Comparison of ENCODE assay signal across 16 cellular contexts in the genomic region with DNA sequence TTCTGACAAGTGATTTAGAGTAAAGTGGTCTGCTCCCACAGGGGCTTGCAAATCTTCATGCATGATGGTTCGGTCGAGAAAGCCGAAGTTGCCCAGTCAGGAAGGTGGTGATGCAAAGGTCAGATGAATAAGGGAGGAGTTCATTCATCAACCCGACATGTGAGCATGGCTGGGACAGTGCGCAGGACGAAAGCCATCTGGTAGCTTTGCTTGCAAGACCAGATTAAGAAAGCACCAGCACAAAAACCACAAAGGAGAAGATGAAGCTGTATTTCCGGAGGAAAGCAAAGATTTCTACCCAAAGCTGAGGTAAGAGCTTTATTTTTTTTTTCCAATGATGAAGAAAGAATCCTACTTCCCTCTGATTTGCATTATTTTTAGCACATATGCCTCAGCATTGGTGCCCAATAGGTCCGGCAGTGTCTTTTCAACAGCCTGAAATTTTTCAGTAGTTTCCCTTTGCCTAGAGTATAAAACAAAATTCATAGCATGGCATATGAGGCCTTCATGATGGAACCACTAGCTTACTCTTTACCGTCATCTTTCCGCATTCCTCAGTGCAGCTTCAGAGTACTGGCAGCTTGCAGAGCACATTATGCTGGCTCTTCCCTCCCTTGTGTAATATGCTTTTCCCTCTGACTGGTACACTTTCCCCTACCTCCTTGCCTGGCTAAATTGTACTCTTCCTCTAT.
DNase-seq lines count a peak whose midpoint lies in the region; ATAC-seq, FAIRE-seq and TF ChIP-seq lines count a peak whose summit lies in the region.
"Had no signal": no experiment of that assay in that cellular context is flagged by ENCODE, and none has a peak within 500 bp of the region (broad histone marks: within the 10 kb centered on the region; RNA-seq: fewer than 3 reads in every experiment).

No MANE protein-coding gene starts in this region.

- no peak overlapping the region for H3K4me3 Mint-ChIP-seq in activated T-helper 17 cell treated with anti-CD3 and anti-CD28 coated beads, Interleukin-2, amount 50 U/mL, for 72 hours
- H3K4me3 Mint-ChIP-seq: B cell; T-helper 1 cell treated with Interleukin-12 subunit alpha and Interleukin-12 subunit beta and Interleukin-4 antibody, amounts not matched to agents 30 μg/mL and 1 μg/mL, for 36 hours had no signal

- no peak for FAIRE-seq in GM19239 (lab: Jason Lieb, UNC)

- H3K9me3 ChIP-seq in left ventricle myocardium inferior (replicated peaks) (no peaks in the 10 kb centered on the region), skeletal muscle tissue (ENCODE audit: control insufficient read depth in 3 of 3, low read length in 3 of 3) (no peaks in the 10 kb centered on the region)
- H3K9me3 ChIP-seq: thyroid gland had no signal

- H3K4me1 Mint-ChIP-seq in activated T-helper 17 cell treated with anti-CD3 and anti-CD28 coated beads, Interleukin-2, amount 50 U/mL, for 72 hours = no peaks in the 10 kb centered on the region

- no peak overlapping the region for H3K4me3 ChIP-seq in Jurkat, Clone E6-1 (ENCODE audit: low read length)
- H3K4me3 ChIP-seq in left ventricle myocardium inferior (no peak overlapping the region), skeletal muscle tissue (ENCODE audit: low read length in 3 of 3) (no peak overlapping the region)
- H3K4me3 ChIP-seq: thyroid gland had no signal

- ATAC-seq in activated T-helper 17 cell treated with anti-CD3 and anti-CD28 coated beads, Interleukin-2, amount 50 U/mL, for 72 hours (replicated peaks) = no peak
- ATAC-seq: PC-3 had no signal

- H3K9me3 Mint-ChIP-seq in activated T-helper 17 cell treated with anti-CD3 and anti-CD28 coated beads, Interleukin-2, amount 50 U/mL, for 72 hours = peaks cover 6% of the 10 kb centered on the region

- TF ChIP-seq CTCF in left ventricle myocardium inferior (IDR thresholded peaks at IDR 0.05; ENCODE audit: borderline replicate concordance) = no peak

- peaks cover 24% of the 10 kb centered on the region for H3K27me3 Mint-ChIP-seq in activated T-helper 17 cell treated with anti-CD3 and anti-CD28 coated beads, Interleukin-2, amount 50 U/mL, for 72 hours

- H3K36me3 Mint-ChIP-seq in activated T-helper 17 cell treated with anti-CD3 and anti-CD28 coated beads, Interleukin-2, amount 50 U/mL, for 72 hours (ENCODE audit: low read depth) = no peaks in the 10 kb centered on the region

- intact Hi-C loops in left ventricle myocardium inferior (cut with micrococcal nuclease) = no loop called here

- no peak overlapping the region for H3K27ac Mint-ChIP-seq in activated T-helper 17 cell treated with anti-CD3 and anti-CD28 coated beads, Interleukin-2, amount 50 U/mL, for 72 hours
- H3K27ac Mint-ChIP-seq: B cell; T-helper 1 cell treated with Interleukin-12 subunit alpha and Interleukin-12 subunit beta and Interleukin-4 antibody, amounts not matched to agents 30 μg/mL and 1 μg/mL, for 36 hours had no signal

- H3K4me1 ChIP-seq in left ventricle myocardium inferior (peaks cover 29% of the 10 kb centered on the region), skeletal muscle tissue (ENCODE audit: control insufficient read depth in 3 of 3, insufficient read depth in 3 of 3, low read length in 3 of 3) (peaks cover 18 to 23% (median 19%) of the 10 kb centered on the region in 3 donors)

- no peaks in the 10 kb centered on the region for H3K27me3 ChIP-seq in left ventricle myocardium inferior (ENCODE audit: low read depth)
- peaks cover 0 to 2% (median 0%) of the 10 kb centered on the region in 3 donors for H3K27me3 ChIP-seq in skeletal muscle tissue (ENCODE audit: control insufficient read depth in 3 of 3, insufficient read depth in 3 of 3, low read length in 3 of 3)
- H3K27me3 ChIP-seq: thyroid gland had no signal

- peak; percentile 31 for DNase-seq in Jurkat, Clone E6-1 (ENCODE audit: low read depth, low spot score)
- peak; percentile 95 for DNase-seq in SKM-1 (lab: John Stamatoyannopoulos, UW; ENCODE audit: unreplicated experiment)
- peak; percentile 54 for DNase-seq in left ventricle myocardium inferior
- DNase-seq in GM19239 (ENCODE audit: insufficient read length, low spot score) = no peak
- DNase-seq in stimulated activated naive CD4-positive, alpha-beta T cell treated with Interleukin-2 at 50 U/mL for 16 hours (lab: John Stamatoyannopoulos, UW) = no peak
- no peak for DNase-seq in NCI-H1694 treated with DMSO at 0.1 percent for 48 hours (lab: John Stamatoyannopoulos, UW)
- DNase-seq: activated CD4-positive, alpha-beta T cell treated with anti-CD3 and anti-CD28 coated beads, Interleukin-2, amount 50 U/mL, for 1 hour; DMS79 treated with DMSO at 0.1 percent for 48 hours; NCI-H2227 treated with DMSO at 0.1 percent for 48 hours; PC-3; stimulated activated CD4-positive, alpha-beta T cell treated with anti-CD3 and anti-CD28 coated beads, Interleukin-15, amount 100 ng/mL, for 24 hours; thyroid gland had no signal

- no peaks in the 10 kb centered on the region for H3K36me3 ChIP-seq in left ventricle myocardium inferior
- no peaks in the 10 kb centered on the region for H3K36me3 ChIP-seq in skeletal muscle tissue (ENCODE audit: control insufficient read depth in 3 of 3, insufficient read depth in 3 of 3, low read length in 3 of 3)
- H3K36me3 ChIP-seq: thyroid gland had no signal

- H3K27ac ChIP-seq in left ventricle myocardium inferior (replicated peaks) = peak overlapping the region; percentile 43
- peak overlapping the region; percentile 21 for H3K27ac ChIP-seq in skeletal muscle tissue (ENCODE audit: low read depth, low read length)
- H3K27ac ChIP-seq: thyroid gland had no signal

- H3K9ac ChIP-seq in skeletal muscle tissue (ENCODE audit: low read depth in 1 of 3, low read length in 3 of 3) = no peak overlapping the region

Comparison
In these comparisons a context has a peak if more than half of its experiments do, and no peak if none do; other contexts are left out.
1. DNase-seq: peak in Jurkat, Clone E6-1 (single experiment), SKM-1 (single experiment) and left ventricle myocardium inferior (single experiment); none in GM19239 (single experiment), stimulated activated naive CD4-positive, alpha-beta T cell treated with Interleukin-2 at 50 U/mL for 16 hours (single experiment) and NCI-H1694 treated with DMSO at 0.1 percent for 48 hours (single experiment).